8 cellular contexts compared by ENCODE assay signal in the genomic region with DNA sequence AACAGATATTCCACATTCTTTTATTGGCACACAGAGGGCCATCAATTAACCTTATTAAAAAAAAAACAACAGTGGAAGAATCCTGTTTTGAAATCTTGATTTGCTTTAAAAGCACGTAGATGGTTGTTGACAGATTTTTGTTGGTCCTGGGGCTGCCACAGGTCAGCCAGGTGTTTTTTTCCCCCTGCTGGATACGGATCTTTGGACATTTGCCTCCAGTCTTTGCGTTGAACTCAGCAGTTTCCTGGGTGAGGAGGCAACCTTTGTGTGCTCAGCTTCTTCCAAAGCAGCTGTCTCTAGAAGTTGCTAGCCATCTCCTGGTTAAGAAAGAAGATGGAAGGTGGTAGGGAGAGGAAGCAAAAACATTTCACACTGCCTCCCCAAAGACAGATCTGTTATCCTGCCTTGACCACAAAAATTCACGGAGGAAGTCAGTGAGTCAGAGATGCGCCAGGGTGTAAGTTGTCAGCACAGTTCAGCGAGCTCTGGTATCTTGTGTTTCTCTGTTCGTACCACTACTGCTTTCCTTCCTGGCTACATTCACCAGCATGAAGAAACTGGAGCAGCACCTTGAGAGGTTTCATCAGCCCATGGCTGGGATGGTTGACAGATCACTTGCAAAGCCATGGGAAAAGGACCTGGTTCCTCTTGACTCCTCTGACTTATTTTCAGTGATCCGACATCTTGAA.
A peak's percentile ranks its signal among the peaks of the same experiment; 100 is the strongest.
DNase-seq lines count a peak whose midpoint lies in the region; ATAC-seq and TF ChIP-seq lines count a peak whose summit lies in the region.

No MANE protein-coding gene starts in this region.

- no peak overlapping the region for H2AK5ac ChIP-seq in mesendoderm (ENCODE audit: low read length)

- peak overlapping the region; percentile 8; the same call in 1 of the 2 replicates for H3K4me2 ChIP-seq in PC-9
- H3K4me2 ChIP-seq in mesendoderm (ENCODE audit: low read length) = no peak overlapping the region

- peaks cover 3% of the 10 kb centered on the region; the same call in 1 of the 2 replicates for H3K9me3 ChIP-seq in PC-9 (ENCODE audit: insufficient read depth, low read depth)

- H3K27ac Mint-ChIP-seq in activated naive CD4-positive, alpha-beta T cell treated with anti-CD3 and anti-CD28 coated beads, Interleukin-2, amount 10 ng/mL, durations not matched to agents 7 days and 5 days = peak overlapping the region; percentile 86

- no peaks in the 10 kb centered on the region for H3K36me3 ChIP-seq in PC-9 (ENCODE audit: low read depth)
- no peaks in the 10 kb centered on the region for H3K36me3 ChIP-seq in mesendoderm (ENCODE audit: control insufficient read depth, insufficient read depth, low read length)

- no peaks in the 10 kb centered on the region for H4K20me1 ChIP-seq in PC-9 (ENCODE audit: insufficient read depth)

- no peak overlapping the region for H4K5ac ChIP-seq in mesendoderm (ENCODE audit: low read length)

- DNase-seq in GF-D8 (lab: John Stamatoyannopoulos, UW) (peak; percentile 89), PC-9 (peak; percentile 62 to 69), mesendoderm (peak; percentile 67), ureter (ENCODE audit: low spot score) (no peak), cardiac septum (ENCODE audit: low spot score) (no peak)
- peak; percentile 51 for DNase-seq in activated naive CD4-positive, alpha-beta T cell treated with anti-CD3 and anti-CD28 coated beads, Interleukin-2, amount 10 ng/mL, durations not matched to agents 7 days and 5 days

- H3K9ac ChIP-seq in mesendoderm (ENCODE audit: low read length) = no peak overlapping the region

- no peak overlapping the region for H2BK15ac ChIP-seq in mesendoderm (replicated peaks; ENCODE audit: low read depth)

- H3K4me3 ChIP-seq in PC-9 (no peak overlapping the region), mesendoderm (ENCODE audit: low read length) (no peak overlapping the region)

- no peak overlapping the region for H3K18ac ChIP-seq in mesendoderm (ENCODE audit: low read length)

- no peak overlapping the region for H2AFZ ChIP-seq in PC-9

- no peak overlapping the region for H3K4ac ChIP-seq in mesendoderm (ENCODE audit: low read depth, low read length)

- no peaks in the 10 kb centered on the region for H3K79me2 ChIP-seq in PC-9 (ENCODE audit: low read depth)
- no peaks in the 10 kb centered on the region for H3K79me2 ChIP-seq in mesendoderm (ENCODE audit: control insufficient read depth, insufficient read depth, low read length)

- POLR2A ChIA-PET in PC-9 (lab: Charles Lee; ENCODE audit: unreplicated experiment) = interaction anchor here (0.7 kb wide), 1 partner anchor 55 kb away, joined by 3 read pairs; no protein-coding TSS in a partner anchor

- peaks cover 23% of the 10 kb centered on the region for H3K4me1 ChIP-seq in PC-9 (replicated peaks; ENCODE audit: insufficient read depth)
- peaks cover 7% of the 10 kb centered on the region for H3K4me1 ChIP-seq in mesendoderm (ENCODE audit: control insufficient read depth, low read depth, low read length)

- H3K4me1 Mint-ChIP-seq in activated naive CD4-positive, alpha-beta T cell treated with anti-CD3 and anti-CD28 coated beads, Interleukin-2, amount 10 ng/mL, durations not matched to agents 7 days and 5 days = peaks cover 49% of the 10 kb centered on the region

- no peaks in the 10 kb centered on the region for H3K27me3 Mint-ChIP-seq in activated naive CD4-positive, alpha-beta T cell treated with anti-CD3 and anti-CD28 coated beads, Interleukin-2, amount 10 ng/mL, durations not matched to agents 7 days and 5 days

- no peaks in the 10 kb centered on the region for H3K79me1 ChIP-seq in mesendoderm (ENCODE audit: low read length)

- no peak overlapping the region for H3K4me3 Mint-ChIP-seq in activated naive CD4-positive, alpha-beta T cell treated with anti-CD3 and anti-CD28 coated beads, Interleukin-2, amount 10 ng/mL, durations not matched to agents 7 days and 5 days

- no peak for TF ChIP-seq CTCF in PC-9 (conservative IDR thresholded peaks at IDR 0.05)

- ATAC-seq in HG02588 (IDR thresholded peaks at IDR 0.05; ENCODE audit: unreplicated experiment) (peak; percentile 49), HG02885 (IDR thresholded peaks at IDR 0.05; ENCODE audit: poor library complexity, unreplicated experiment) (no peak)

- peaks cover 1% of the 10 kb centered on the region for H3K36me3 Mint-ChIP-seq in activated naive CD4-positive, alpha-beta T cell treated with anti-CD3 and anti-CD28 coated beads, Interleukin-2, amount 10 ng/mL, durations not matched to agents 7 days and 5 days

- H3K9me2 ChIP-seq in PC-9 (ENCODE audit: insufficient read depth) = no peaks in the 10 kb centered on the region

- H2BK5ac ChIP-seq in mesendoderm (ENCODE audit: low read length) = no peak overlapping the region

- no TSS peak for BruUV-seq in PC-9 (replicated peaks; lab: Mats Ljungman, UMichigan)

- H3F3A ChIP-seq in PC-9 (ENCODE audit: insufficient read depth, low read depth) = peaks cover 22% of the 10 kb centered on the region

- intact Hi-C loops in PC-9 (cut with micrococcal nuclease; ENCODE audit: unreplicated experiment) = no loop called here
- intact Hi-C loops in cardiac septum (cut with DNase I) = no loop called here

- no peaks in the 10 kb centered on the region for H3K9me3 Mint-ChIP-seq in activated naive CD4-positive, alpha-beta T cell treated with anti-CD3 and anti-CD28 coated beads, Interleukin-2, amount 10 ng/mL, durations not matched to agents 7 days and 5 days

- no peak overlapping the region for H4K8ac ChIP-seq in mesendoderm (ENCODE audit: low read depth, low read length)

- H3K27me3 ChIP-seq in PC-9 (ENCODE audit: insufficient read depth, low read depth) = no peaks in the 10 kb centered on the region
- no peaks in the 10 kb centered on the region for H3K27me3 ChIP-seq in mesendoderm (ENCODE audit: insufficient read depth, low read length, poor library complexity)

- no peak overlapping the region for H3K56ac ChIP-seq in mesendoderm (ENCODE audit: low read length)

- no peak overlapping the region for H3K23ac ChIP-seq in mesendoderm (ENCODE audit: low read length)

- peak overlapping the region; percentile 44 for H3K27ac ChIP-seq in PC-9
- H3K27ac ChIP-seq in mesendoderm (ENCODE audit: low read depth, low read length) = no peak overlapping the region

- H2BK120ac ChIP-seq in mesendoderm (ENCODE audit: low read depth, low read length) = no peak overlapping the region

- no CpG with 5 or more reads among the region's 8 CpGs for WGBS in mesendoderm (ENCODE audit: extremely low coverage, insufficient coverage, low lambda C conversion rate)

- CTCF ChIA-PET in PC-9 (lab: Charles Lee) = no interaction called here
- CTCF ChIA-PET in activated naive CD4-positive, alpha-beta T cell treated with anti-CD3 and anti-CD28 coated beads, Interleukin-2, amount 10 ng/mL, durations not matched to agents 7 days and 5 days (lab: Charles Lee) = no interaction called here

Comparison
In these comparisons a context has a peak if more than half of its experiments do, and no peak if none do; other contexts are left out.
1. DNase-seq: peak in GF-D8 (single experiment), PC-9 (2 of 2), activated naive CD4-positive, alpha-beta T cell treated with anti-CD3 and anti-CD28 coated beads, Interleukin-2, amount 10 ng/mL, durations not matched to agents 7 days and 5 days (single experiment) and mesendoderm (single experiment); none in ureter (single experiment) and cardiac septum (single experiment).